8 cellular contexts compared by ENCODE assay signal in the genomic region with DNA sequence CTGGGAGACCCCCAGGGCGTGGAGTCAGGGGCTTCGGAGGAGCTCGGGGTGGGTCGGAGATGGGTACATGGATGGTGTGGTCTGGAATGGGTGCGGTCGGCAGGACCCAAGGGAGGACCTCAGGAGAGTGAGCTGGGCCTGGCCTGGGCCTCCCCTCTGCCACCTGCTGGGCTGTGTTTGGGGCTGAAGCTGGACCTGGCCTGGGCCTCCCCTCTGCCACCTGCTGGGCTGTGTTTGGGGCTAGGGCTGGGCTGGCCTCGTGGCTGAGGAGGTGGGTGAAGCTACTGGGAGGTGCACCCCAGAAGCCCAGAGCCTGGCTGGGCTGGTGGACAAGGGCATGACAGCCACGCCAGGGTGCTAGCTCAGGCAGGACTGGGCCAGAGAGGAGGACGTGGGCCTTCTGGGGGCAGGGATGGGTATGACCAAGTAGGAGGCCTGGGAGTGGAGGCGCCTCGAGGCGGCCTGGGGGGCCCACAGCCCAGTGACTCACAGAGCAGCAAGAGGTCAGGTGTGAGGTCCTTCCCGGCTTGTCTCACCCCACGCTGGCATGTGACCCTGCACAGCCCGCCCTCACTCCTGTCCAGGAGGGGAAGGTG. TPM values are rescaled to one million over a fixed set of nuclear protein-coding genes. Genes with fewer than 3 reads are reported as not detected.
DNase-seq lines count a peak whose midpoint lies in the region; ATAC-seq and TF ChIP-seq lines count a peak whose summit lies in the region.

No MANE protein-coding gene starts in this region.

- no peak overlapping the region for H3K27ac ChIP-seq in cardiac muscle cell
- H3K27ac ChIP-seq in tibial artery: no peak overlapping the region

- peaks cover 14% of the 10 kb centered on the region for H3K4me1 Mint-ChIP-seq in activated CD4-positive, alpha-beta T cell treated with anti-CD3 and anti-CD28 coated beads for 36 hours

- H3K4me1 ChIP-seq in cardiac muscle cell (ENCODE audit: low read depth): peaks cover 28% of the 10 kb centered on the region
- peaks cover 0 to 46% (median 33%) of the 10 kb centered on the region in 4 donors for H3K4me1 ChIP-seq in tibial artery

- no peaks in the 10 kb centered on the region for H3K9me3 Mint-ChIP-seq in activated CD4-positive, alpha-beta T cell treated with anti-CD3 and anti-CD28 coated beads for 36 hours (ENCODE audit: low read depth)

- H3K9me3 ChIP-seq in cardiac muscle cell (ENCODE audit: low read depth): no peaks in the 10 kb centered on the region
- H3K9me3 ChIP-seq in tibial artery: no peaks in the 10 kb centered on the region

- ATAC-seq in activated CD4-positive, alpha-beta T cell treated with anti-CD3 and anti-CD28 coated beads for 36 hours: peak; percentile 37
- ATAC-seq in SK-N-SH treated with all-trans-retinoic acid at 6 μM for 48 hours: peak; percentile 70
- ATAC-seq in GM19328 (IDR thresholded peaks at IDR 0.05; ENCODE audit: unreplicated experiment): no peak
- no peak for ATAC-seq in GM18867 (IDR thresholded peaks at IDR 0.05; ENCODE audit: unreplicated experiment)

- H3K27me3 Mint-ChIP-seq in activated CD4-positive, alpha-beta T cell treated with anti-CD3 and anti-CD28 coated beads for 36 hours: peaks cover 22% of the 10 kb centered on the region

- CTCF ChIA-PET in activated CD4-positive, alpha-beta T cell treated with anti-CD3 and anti-CD28 coated beads for 36 hours (lab: Charles Lee): interaction anchor here (0.7 kb wide), 1 partner anchor 89 kb away, joined by 3 read pairs; no protein-coding TSS in a partner anchor

- H3K4me3 Mint-ChIP-seq in activated CD4-positive, alpha-beta T cell treated with anti-CD3 and anti-CD28 coated beads for 36 hours: no peak overlapping the region

- TF ChIP-seq CTCF in cardiac muscle cell (IDR thresholded peaks at IDR 0.05; ENCODE audit: low read depth, low read length): peak; percentile 45
- peak; percentile 17 to 27 for TF ChIP-seq CTCF in tibial artery (IDR thresholded peaks at IDR 0.05)

- POLR2A ChIA-PET in activated CD4-positive, alpha-beta T cell treated with anti-CD3 and anti-CD28 coated beads for 36 hours (lab: Charles Lee): no interaction called here

- no peaks in the 10 kb centered on the region for H3K36me3 ChIP-seq in cardiac muscle cell
- no peaks in the 10 kb centered on the region for H3K36me3 ChIP-seq in tibial artery

- no peaks in the 10 kb centered on the region for H3K36me3 Mint-ChIP-seq in activated CD4-positive, alpha-beta T cell treated with anti-CD3 and anti-CD28 coated beads for 36 hours (ENCODE audit: low read depth)

- DNase-seq in activated CD4-positive, alpha-beta T cell treated with anti-CD3 and anti-CD28 coated beads for 36 hours: peak; percentile 50
- DNase-seq in activated CD4-positive, alpha-beta T cell treated with anti-CD3 and anti-CD28 coated beads for 4 hours: no peak
- peak; percentile 24 to 71 for DNase-seq in cardiac muscle cell (ENCODE audit: low read depth in 1 of 2, low spot score in 1 of 2)
- no peak for DNase-seq in tibial artery
- no peak for DNase-seq in NCI-H2107 treated with DMSO at 0.1 percent for 48 hours (lab: John Stamatoyannopoulos, UW; ENCODE audit: unreplicated experiment)

- H3K4me3 ChIP-seq in cardiac muscle cell (no peak overlapping the region), tibial artery (no peak overlapping the region)

- intact Hi-C loops in activated CD4-positive, alpha-beta T cell treated with anti-CD3 and anti-CD28 coated beads for 36 hours (cut with DNase I, micrococcal nuclease): loop anchor here in 1 of 2 experiments (5.0 kb wide), 1 partner anchor 36 kb away; no protein-coding TSS in a partner anchor
- intact Hi-C loops in tibial artery (cut with DNase I; ENCODE audit: low total_unique reads): no loop called here

- no peak overlapping the region for H3K27ac Mint-ChIP-seq in activated CD4-positive, alpha-beta T cell treated with anti-CD3 and anti-CD28 coated beads for 36 hours

- H3K27me3 ChIP-seq in cardiac muscle cell (peaks cover 30% of the 10 kb centered on the region), tibial artery (peaks cover 0 to 85% of the 10 kb centered on the region in 2 donors)

TF ChIP-seq in SK-N-SH treated with all-trans-retinoic acid at 6 μM for 48 hours, 23 proteins besides CTCF, POLR2A, EP300 and RAD21:
- TF ChIP-seq ZNF565 (CRISPR knock-in tag; conservative IDR thresholded peaks at IDR 0.05; ENCODE audit: low read depth): no peak
- TF ChIP-seq, protein P1, sequence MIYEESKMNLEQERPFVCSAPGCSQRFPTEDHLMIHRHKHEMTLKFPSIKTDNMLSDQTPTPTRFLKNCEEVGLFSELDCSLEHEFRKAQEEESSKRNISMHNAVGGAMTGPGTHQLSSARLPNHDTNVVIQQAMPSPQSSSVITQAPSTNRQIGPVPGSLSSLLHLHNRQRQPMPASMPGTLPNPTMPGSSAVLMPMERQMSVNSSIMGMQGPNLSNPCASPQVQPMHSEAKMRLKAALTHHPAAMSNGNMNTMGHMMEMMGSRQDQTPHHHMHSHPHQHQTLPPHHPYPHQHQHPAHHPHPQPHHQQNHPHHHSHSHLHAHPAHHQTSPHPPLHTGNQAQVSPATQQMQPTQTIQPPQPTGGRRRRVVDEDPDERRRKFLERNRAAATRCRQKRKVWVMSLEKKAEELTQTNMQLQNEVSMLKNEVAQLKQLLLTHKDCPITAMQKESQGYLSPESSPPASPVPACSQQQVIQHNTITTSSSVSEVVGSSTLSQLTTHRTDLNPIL (CRISPR knock-in tag; IDR thresholded peaks at IDR 0.05; ENCODE audit: low read depth): no peak
- no peak for TF ChIP-seq RARB (CRISPR knock-in tag; IDR thresholded peaks at IDR 0.05)
- TF ChIP-seq, protein P2, sequence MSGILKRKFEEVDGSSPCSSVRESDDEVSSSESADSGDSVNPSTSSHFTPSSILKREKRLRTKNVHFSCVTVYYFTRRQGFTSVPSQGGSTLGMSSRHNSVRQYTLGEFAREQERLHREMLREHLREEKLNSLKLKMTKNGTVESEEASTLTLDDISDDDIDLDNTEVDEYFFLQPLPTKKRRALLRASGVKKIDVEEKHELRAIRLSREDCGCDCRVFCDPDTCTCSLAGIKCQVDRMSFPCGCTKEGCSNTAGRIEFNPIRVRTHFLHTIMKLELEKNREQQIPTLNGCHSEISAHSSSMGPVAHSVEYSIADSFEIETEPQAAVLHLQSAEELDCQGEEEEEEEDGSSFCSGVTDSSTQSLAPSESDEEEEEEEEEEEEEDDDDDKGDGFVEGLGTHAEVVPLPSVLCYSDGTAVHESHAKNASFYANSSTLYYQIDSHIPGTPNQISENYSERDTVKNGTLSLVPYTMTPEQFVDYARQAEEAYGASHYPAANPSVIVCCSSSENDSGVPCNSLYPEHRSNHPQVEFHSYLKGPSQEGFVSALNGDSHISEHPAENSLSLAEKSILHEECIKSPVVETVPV (CRISPR knock-in tag; IDR thresholded peaks at IDR 0.05): no peak
- TF ChIP-seq SNAI2 (CRISPR knock-in tag; IDR thresholded peaks at IDR 0.05): no peak
- no peak for TF ChIP-seq ZFP30 (CRISPR knock-in tag; IDR thresholded peaks at IDR 0.05)
- no peak for TF ChIP-seq CSDC2 (CRISPR knock-in tag; IDR thresholded peaks at IDR 0.05)
- TF ChIP-seq, protein P3, sequence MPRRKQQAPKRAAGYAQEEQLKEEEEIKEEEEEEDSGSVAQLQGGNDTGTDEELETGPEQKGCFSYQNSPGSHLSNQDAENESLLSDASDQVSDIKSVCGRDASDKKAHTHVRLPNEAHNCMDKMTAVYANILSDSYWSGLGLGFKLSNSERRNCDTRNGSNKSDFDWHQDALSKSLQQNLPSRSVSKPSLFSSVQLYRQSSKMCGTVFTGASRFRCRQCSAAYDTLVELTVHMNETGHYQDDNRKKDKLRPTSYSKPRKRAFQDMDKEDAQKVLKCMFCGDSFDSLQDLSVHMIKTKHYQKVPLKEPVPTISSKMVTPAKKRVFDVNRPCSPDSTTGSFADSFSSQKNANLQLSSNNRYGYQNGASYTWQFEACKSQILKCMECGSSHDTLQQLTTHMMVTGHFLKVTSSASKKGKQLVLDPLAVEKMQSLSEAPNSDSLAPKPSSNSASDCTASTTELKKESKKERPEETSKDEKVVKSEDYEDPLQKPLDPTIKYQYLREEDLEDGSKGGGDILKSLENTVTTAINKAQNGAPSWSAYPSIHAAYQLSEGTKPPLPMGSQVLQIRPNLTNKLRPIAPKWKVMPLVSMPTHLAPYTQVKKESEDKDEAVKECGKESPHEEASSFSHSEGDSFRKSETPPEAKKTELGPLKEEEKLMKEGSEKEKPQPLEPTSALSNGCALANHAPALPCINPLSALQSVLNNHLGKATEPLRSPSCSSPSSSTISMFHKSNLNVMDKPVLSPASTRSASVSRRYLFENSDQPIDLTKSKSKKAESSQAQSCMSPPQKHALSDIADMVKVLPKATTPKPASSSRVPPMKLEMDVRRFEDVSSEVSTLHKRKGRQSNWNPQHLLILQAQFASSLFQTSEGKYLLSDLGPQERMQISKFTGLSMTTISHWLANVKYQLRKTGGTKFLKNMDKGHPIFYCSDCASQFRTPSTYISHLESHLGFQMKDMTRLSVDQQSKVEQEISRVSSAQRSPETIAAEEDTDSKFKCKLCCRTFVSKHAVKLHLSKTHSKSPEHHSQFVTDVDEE (CRISPR knock-in tag; IDR thresholded peaks at IDR 0.05): no peak
- no peak for TF ChIP-seq ZC3H10 (CRISPR knock-in tag; IDR thresholded peaks at IDR 0.05)
- no peak for TF ChIP-seq GLIS3 (CRISPR knock-in tag; IDR thresholded peaks at IDR 0.05)
- TF ChIP-seq TCF4 (CRISPR knock-in tag; IDR thresholded peaks at IDR 0.05; ENCODE audit: borderline replicate concordance): no peak

RNA-seq across cellular contexts. Expression of a gene that starts 14.5 kb away (rescaled TPM):
- not detected for total RNA-seq in activated CD4-positive, alpha-beta T cell treated with anti-CD3 and anti-CD28 coated beads for 36 hours
- total RNA-seq in cardiac muscle cell: 90.7 and 146 TPM in 2 replicates
- polyA plus RNA-seq in cardiac muscle cell: 32.2 and 63.3 TPM in 2 replicates

RNA-seq across cellular contexts. Expression of a gene that starts 20.9 kb away (rescaled TPM):
- 100 to 1,000 TPM; 112 to 134 TPM for total RNA-seq in activated CD4-positive, alpha-beta T cell treated with anti-CD3 and anti-CD28 coated beads for 36 hours
- total RNA-seq in cardiac muscle cell: 98.2 and 119 TPM in 2 replicates
- polyA plus RNA-seq in cardiac muscle cell: 95.4 and 122 TPM in 2 replicates

RNA-seq across cellular contexts. Expression of a gene that starts 22.2 kb away (rescaled TPM):
- 10 to 100 TPM; 16.8 to 21.7 TPM for total RNA-seq in activated CD4-positive, alpha-beta T cell treated with anti-CD3 and anti-CD28 coated beads for 36 hours
- 16.2 and 42.9 TPM in 2 replicates for total RNA-seq in cardiac muscle cell
- polyA plus RNA-seq in cardiac muscle cell: 31.5 and 40.6 TPM in 2 replicates

RNA-seq across cellular contexts. Expression of a gene that starts 28.1 kb away (rescaled TPM):
- total RNA-seq in activated CD4-positive, alpha-beta T cell treated with anti-CD3 and anti-CD28 coated beads for 36 hours: 1 to 10 TPM; 1.1 to 1.4 TPM
- total RNA-seq in cardiac muscle cell: 0.36 TPM in 1 of 2 replicates, not detected in the other
- 0.60 TPM in 2 replicates for polyA plus RNA-seq in cardiac muscle cell

RNA-seq across cellular contexts. Expression of a gene that starts 43.7 kb away (rescaled TPM):
- total RNA-seq in activated CD4-positive, alpha-beta T cell treated with anti-CD3 and anti-CD28 coated beads for 36 hours: not detected
- total RNA-seq in cardiac muscle cell: 0.49 and 1.0 TPM in 2 replicates
- 0.71 and 0.77 TPM in 2 replicates for polyA plus RNA-seq in cardiac muscle cell

Comparison
In these comparisons a context has a peak if more than half of its experiments do, and no peak if none do; other contexts are left out.
1. DNase-seq: peak in activated CD4-positive, alpha-beta T cell treated with anti-CD3 and anti-CD28 coated beads for 36 hours (single experiment) and cardiac muscle cell (2 of 2); none in activated CD4-positive, alpha-beta T cell treated with anti-CD3 and anti-CD28 coated beads for 4 hours (0 of 2), tibial artery (0 of 2) and NCI-H2107 treated with DMSO at 0.1 percent for 48 hours (single experiment).
2. ATAC-seq: peak in activated CD4-positive, alpha-beta T cell treated with anti-CD3 and anti-CD28 coated beads for 36 hours (single experiment) and SK-N-SH treated with all-trans-retinoic acid at 6 μM for 48 hours (single experiment); none in GM19328 (single experiment) and GM18867 (single experiment).
3. RNA of a gene that starts 14.5 kb away (total RNA-seq): 90.7 to 146 TPM in cardiac muscle cell; not detected in activated CD4-positive, alpha-beta T cell treated with anti-CD3 and anti-CD28 coated beads for 36 hours; every median in the first group is over 10 times any median in the second.